ENCODE assay signal across 8 cellular contexts in genomic region chr19:9936151-9937000, GRCh38. TPM values are rescaled to one million over a fixed set of nuclear protein-coding genes. Genes with fewer than 3 reads are reported as not detected.
DNase-seq lines count a peak whose midpoint lies in the region; ATAC-seq and TF ChIP-seq lines count a peak whose summit lies in the region.

TSS of gene OLFM2 (minus strand) at chr19:9936515. CDS start at chr19:9936366, 149 bp downstream.

- peaks cover 24% of the 10 kb centered on the region for H3K4me1 Mint-ChIP-seq in activated CD4-positive, alpha-beta memory T cell treated with anti-CD3 and anti-CD28 coated beads for 36 hours (ENCODE audit: low read depth)

- H3K27me3 Mint-ChIP-seq in activated CD4-positive, alpha-beta memory T cell treated with anti-CD3 and anti-CD28 coated beads for 36 hours = peaks cover 52% of the 10 kb centered on the region

- H3K4me3 Mint-ChIP-seq in activated CD4-positive, alpha-beta memory T cell treated with anti-CD3 and anti-CD28 coated beads for 36 hours = peak within 1 kb of the TSS; percentile 53

- H3K9ac ChIP-seq in smooth muscle cell (ENCODE audit: low read depth) = no peak within 1 kb of the TSS

- H3K9me3 Mint-ChIP-seq in activated CD4-positive, alpha-beta memory T cell treated with anti-CD3 and anti-CD28 coated beads for 36 hours = peaks cover under 1% of the 10 kb centered on the region

- peak; percentile 52 for DNase-seq in NCI-H2227 (lab: John Stamatoyannopoulos, UW; ENCODE audit: unreplicated experiment)
- DNase-seq in NCI-H2227 treated with DMSO at 0.1 percent for 48 hours (lab: John Stamatoyannopoulos, UW) = no peak
- DNase-seq in activated CD4-positive, alpha-beta memory T cell treated with anti-CD3 and anti-CD28 coated beads for 36 hours = no peak
- peak; percentile 39 to 78 (median 76) for DNase-seq in right cardiac atrium
- no peak for DNase-seq in smooth muscle cell (lab: John Stamatoyannopoulos, UW; ENCODE audit: unreplicated experiment)
- DNase-seq in amniotic stem cell (lab: John Stamatoyannopoulos, UW) = no peak
- DNase-seq in foreskin melanocyte = no peak

- no peaks in the 10 kb centered on the region for H4K20me1 ChIP-seq in smooth muscle cell (ENCODE audit: low read depth)

- H3K27me3 ChIP-seq in right cardiac atrium (ENCODE audit: control insufficient read depth, insufficient read depth) (no peaks in the 10 kb centered on the region), smooth muscle cell (ENCODE audit: low read depth) (no peaks in the 10 kb centered on the region)

- H3K4me3 ChIP-seq in right cardiac atrium (ENCODE audit: low read length) = peak within 1 kb of the TSS; percentile 74
- H3K4me3 ChIP-seq in smooth muscle cell = peak within 1 kb of the TSS; percentile 60

- H3K9me3 ChIP-seq in right cardiac atrium (ENCODE audit: control insufficient read depth, low read length) (no peaks in the 10 kb centered on the region), smooth muscle cell (replicated peaks; ENCODE audit: low read depth) (no peaks in the 10 kb centered on the region)

- H2AFZ ChIP-seq in smooth muscle cell (ENCODE audit: low read depth) = no peak within 1 kb of the TSS

- no peak within 1 kb of the TSS for H3K27ac ChIP-seq in right cardiac atrium (ENCODE audit: low read length)
- H3K27ac ChIP-seq in smooth muscle cell (ENCODE audit: low read depth) = no peak within 1 kb of the TSS

- no peaks in the 10 kb centered on the region for H3K36me3 Mint-ChIP-seq in activated CD4-positive, alpha-beta memory T cell treated with anti-CD3 and anti-CD28 coated beads for 36 hours

- H3K4me1 ChIP-seq in right cardiac atrium (ENCODE audit: control insufficient read depth, insufficient read depth, low read length) = no peaks in the 10 kb centered on the region
- H3K4me1 ChIP-seq in smooth muscle cell (ENCODE audit: low read depth) = peaks cover 4% of the 10 kb centered on the region

- ATAC-seq in right cardiac atrium = no peak
- ATAC-seq in GM19463 (IDR thresholded peaks at IDR 0.05; ENCODE audit: unreplicated experiment) = no peak

- no peak for TF ChIP-seq CTCF in smooth muscle cell (IDR thresholded peaks at IDR 0.05; ENCODE audit: borderline replicate concordance, insufficient read depth, poor library complexity, severe bottlenecking)

- WGBS in right cardiac atrium = under 1% methylated on average over 79 of the region's 79 CpGs
- 2% methylated on average over 15 of the region's 79 CpGs for WGBS in smooth muscle cell (ENCODE audit: low lambda C conversion rate)

- peak within 1 kb of the TSS; percentile 90 for H3K4me2 ChIP-seq in smooth muscle cell

- POLR2A ChIA-PET in activated CD4-positive, alpha-beta memory T cell treated with anti-CD3 and anti-CD28 coated beads for 36 hours (lab: Charles Lee) = no interaction called here

- CTCF ChIA-PET in activated CD4-positive, alpha-beta memory T cell treated with anti-CD3 and anti-CD28 coated beads for 36 hours (lab: Charles Lee) = interaction anchor here (1.2 to 2.5 kb wide), 2 partner anchors 64 to 91 kb away, joined by 3 to 14 read pairs; no protein-coding TSS in a partner anchor

- no peaks in the 10 kb centered on the region for H3F3A ChIP-seq in smooth muscle cell (ENCODE audit: low read depth)

- H3K27ac Mint-ChIP-seq in activated CD4-positive, alpha-beta memory T cell treated with anti-CD3 and anti-CD28 coated beads for 36 hours = no peak within 1 kb of the TSS

- intact Hi-C loops in activated CD4-positive, alpha-beta memory T cell treated with anti-CD3 and anti-CD28 coated beads for 36 hours (cut with micrococcal nuclease) = no loop called here
- intact Hi-C loops in right cardiac atrium (cut with DNase I) = loop anchor here in 1 of 4 donors (5.0 to 10.0 kb wide), 2 partner anchors 81 to 308 kb away; no protein-coding TSS in a partner anchor

- H3K79me2 ChIP-seq in smooth muscle cell (ENCODE audit: low read depth) = no peaks in the 10 kb centered on the region

- no peaks in the 10 kb centered on the region for H3K36me3 ChIP-seq in smooth muscle cell (ENCODE audit: low read depth)

RNA-seq across cellular contexts. Expression of gene OLFM2, which starts in this region (rescaled TPM):
- total RNA-seq in activated CD4-positive, alpha-beta memory T cell treated with anti-CD3 and anti-CD28 coated beads for 36 hours = under 1 TPM; 0.58 to 0.59 TPM
- total RNA-seq in right cardiac atrium (1 to 10 TPM; 5.9 to 9.2 (median 7.4) TPM), smooth muscle cell (63.1 and 72.2 TPM in 2 replicates)
- polyA plus RNA-seq in right cardiac atrium (15.9 TPM), smooth muscle cell (111 and 119 TPM in 2 replicates)

Comparison
In these comparisons a context has a peak if more than half of its experiments do, and no peak if none do; other contexts are left out.
1. RNA of gene OLFM2 (total RNA-seq): 63.1 to 72.2 TPM in smooth muscle cell and 5.9 to 9.2 TPM in right cardiac atrium; 0.58 to 0.59 TPM in activated CD4-positive, alpha-beta memory T cell treated with anti-CD3 and anti-CD28 coated beads for 36 hours; every median in the first group is over 4 times any median in the second.
2. DNase-seq: peak in NCI-H2227 (single experiment) and right cardiac atrium (3 of 3); none in NCI-H2227 treated with DMSO at 0.1 percent for 48 hours (single experiment), activated CD4-positive, alpha-beta memory T cell treated with anti-CD3 and anti-CD28 coated beads for 36 hours (single experiment), smooth muscle cell (single experiment), amniotic stem cell (single experiment) and foreskin melanocyte (single experiment).